Comparison of ENCODE assay signal across 8 cellular contexts in the genomic region with DNA sequence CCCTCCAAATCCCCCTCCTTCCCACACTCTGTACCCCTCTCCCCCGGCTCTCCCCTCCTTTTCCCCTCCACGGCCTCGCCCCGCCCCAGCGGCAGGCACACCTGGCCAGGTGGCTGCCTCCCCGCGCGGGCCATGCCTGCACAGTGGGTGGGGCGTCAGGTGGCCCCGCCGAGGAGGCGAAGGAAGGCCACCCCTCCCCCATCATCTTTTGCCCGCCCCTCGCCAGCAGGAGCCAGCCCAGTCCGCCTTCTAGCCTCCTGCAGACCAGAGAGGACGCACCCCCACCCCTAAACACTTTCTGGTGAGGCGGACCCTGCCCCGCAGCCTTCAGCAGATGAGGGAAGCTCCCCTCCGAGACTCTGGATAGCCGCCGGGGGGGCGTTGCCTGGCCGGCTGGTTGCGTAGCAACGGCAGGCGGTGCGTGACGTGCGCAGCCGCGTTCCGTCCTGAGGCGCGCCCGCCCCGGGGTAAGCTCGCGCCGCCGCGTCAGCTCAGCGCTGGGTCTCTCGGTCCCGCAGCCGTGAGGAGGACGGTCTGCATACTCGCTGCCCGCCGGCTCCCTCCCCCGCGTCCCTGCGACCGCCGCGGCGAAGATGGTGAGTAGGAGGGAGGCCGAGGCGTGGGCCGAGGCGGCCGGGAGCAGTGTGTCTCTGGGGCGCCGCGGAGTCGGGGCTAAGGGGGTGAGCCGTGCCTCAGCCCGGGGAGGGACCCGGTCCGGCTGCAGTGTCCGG. TPM values are rescaled to one million over a fixed set of nuclear protein-coding genes. Genes with fewer than 3 reads are reported as not detected.
DNase-seq lines count a peak whose midpoint lies in the region; ATAC-seq and TF ChIP-seq lines count a peak whose summit lies in the region.

TSS of gene DSTN (plus strand) at position 460 of the 731 bp plus-strand sequence. CDS start at position 594, 134 bp downstream.

- H3K9me3 Mint-ChIP-seq in natural killer cell: no peaks in the 10 kb centered on the region

- H3K27ac ChIP-seq in RWPE1: peak within 1 kb of the TSS; percentile 99

- CTCF ChIA-PET in RWPE1 (lab: Yijun Ruan, JAX): interaction anchor here (0.6 to 3.0 kb wide), 2 partner anchors 25 to 33 kb away, joined by 3 to 12 read pairs; no protein-coding TSS in a partner anchor

- POLR2A ChIA-PET in RWPE1 (lab: Yijun Ruan, JAX; ENCODE audit: low non-redundant PET): interaction anchor here (0.6 to 1.0 kb wide), 5 partner anchors 10 to 112 kb away, joined by 3 to 4 read pairs (median 3); partner anchors contain the start of gene RRBP1

- no peak for TF ChIP-seq CTCF in RWPE1 (conservative IDR thresholded peaks at IDR 0.05; ENCODE audit: low read depth)
- no peak for TF ChIP-seq CTCF in natural killer cell (IDR thresholded peaks at IDR 0.05)

- H3K4me3 Mint-ChIP-seq in natural killer cell: peak within 1 kb of the TSS; percentile 99

- H3K4me1 Mint-ChIP-seq in natural killer cell: peaks cover 35% of the 10 kb centered on the region in 2 donors

- peak; percentile 98 for DNase-seq in ELF-1 (ENCODE audit: low read depth, low spot score)
- peak; percentile 93 for DNase-seq in GOT3 (lab: John Stamatoyannopoulos, UW)
- DNase-seq in LHCN-M2 (ENCODE audit: low read depth): peak; percentile 86
- peak; percentile 97 for DNase-seq in RWPE1 (ENCODE audit: low spot score)
- peak; percentile 80 for DNase-seq in activated T-helper 9 cell treated with anti-CD3 and anti-CD28 coated beads, Interleukin-2, amount 50 U/mL, for 16 hours (ENCODE audit: low read depth)
- peak; percentile 90 for DNase-seq in fibroblast of peridontal ligament (ENCODE audit: extremely low read depth)
- peak; percentile 86 for DNase-seq in natural killer cell
- DNase-seq in stimulated activated naive CD4-positive, alpha-beta T cell treated with Interleukin-2 at 50 U/mL for 16 hours (lab: John Stamatoyannopoulos, UW): peak; percentile 84

- H3K36me3 Mint-ChIP-seq in natural killer cell: no peaks in the 10 kb centered on the region

- peak; percentile 88 to 94 (median 90) for ATAC-seq in natural killer cell

- intact Hi-C loops in natural killer cell (cut with micrococcal nuclease): loop anchor here (1.0 to 2.0 kb wide), 3 partner anchors 32 to 65 kb away; no protein-coding TSS in a partner anchor

- peak within 1 kb of the TSS; percentile 92 to 97 for H3K27ac Mint-ChIP-seq in natural killer cell

- peaks cover 0 to 5% of the 10 kb centered on the region in 2 donors for H3K27me3 Mint-ChIP-seq in natural killer cell (ENCODE audit: low read depth in 2 of 2)

RNA-seq across cellular contexts. Expression of gene DSTN, which starts in this region (rescaled TPM):
- total RNA-seq in LHCN-M2 (2014; rRNA removed) (218 and 254 TPM in 2 replicates), natural killer cell (10 to 100 TPM; 47.5 to 73.5 (median 70.0) TPM)
- 559 TPM for polyA plus RNA-seq in LHCN-M2 (2012)

Comparison
In these comparisons a context has a peak if more than half of its experiments do, and no peak if none do; other contexts are left out.
1. Peak in every context shown above with its lines: DNase-seq, ATAC-seq and H3K27ac ChIP-seq.